Comparison of ENCODE assay signal across 21 cellular contexts in genomic region chr1:227010645-227011044, GRCh38.
DNase-seq lines count a peak whose midpoint lies in the region; ATAC-seq, FAIRE-seq and TF ChIP-seq lines count a peak whose summit lies in the region.
"Had no signal": no experiment of that assay in that cellular context is flagged by ENCODE, and none has a peak within 500 bp of the region (broad histone marks: within the 10 kb centered on the region; RNA-seq: fewer than 3 reads in every experiment).

No MANE protein-coding gene starts in this region.

- H3K4me1 Mint-ChIP-seq in natural killer cell, result no peaks in the 10 kb centered on the region

- no peak overlapping the region for H3K4me3 Mint-ChIP-seq in natural killer cell

- no peak overlapping the region for H3K9ac ChIP-seq in K562 (ENCODE audit: insufficient read depth in 1 of 2, low read depth in 2 of 2, low read length in 2 of 2)
- H3K9ac ChIP-seq: KMS-11 had no signal

- no peak overlapping the region for H3K27ac ChIP-seq in K562 (ENCODE audit: extremely low read depth, low read depth, low read length)
- no peak overlapping the region for H3K27ac ChIP-seq in pancreas
- H3K27ac ChIP-seq: KMS-11, PC-9, SJCRH30 had no signal

- TF ChIP-seq EP300 in K562 (IDR thresholded peaks at IDR 0.05; ENCODE audit: low read length), result no peak

- no peaks in the 10 kb centered on the region for H3K36me3 Mint-ChIP-seq in natural killer cell

- H3K4me3 ChIP-seq in K562, result no peak overlapping the region
- no peak overlapping the region for H3K4me3 ChIP-seq in pancreas
- H3K4me3 ChIP-seq: HAP-1, PC-9, SJCRH30 had no signal

- peaks cover 0 to 4% of the 10 kb centered on the region in 2 donors for H3K27me3 Mint-ChIP-seq in natural killer cell (ENCODE audit: low read depth in 2 of 2)

- no peaks in the 10 kb centered on the region for H3K9me3 ChIP-seq in K562 (replicated peaks; ENCODE audit: control insufficient read depth, insufficient read depth, low read depth, low read length)
- no peaks in the 10 kb centered on the region for H3K9me3 ChIP-seq in pancreas
- H3K9me3 ChIP-seq: HAP-1, SJCRH30 had no signal

- H3K4me2 ChIP-seq in K562 (ENCODE audit: insufficient read depth, low read length), result no peak overlapping the region
- H3K4me2 ChIP-seq: KMS-11, PC-9 had no signal

- TF ChIP-seq RAD21 in K562 (CRISPR knock-in tag; conservative IDR thresholded peaks at IDR 0.05 in 1 of 2, IDR thresholded peaks at IDR 0.05 in 1 of 2), result no peak

- no peak overlapping the region for H3K27ac Mint-ChIP-seq in natural killer cell

- no peaks in the 10 kb centered on the region for H3K9me1 ChIP-seq in K562 (ENCODE audit: control insufficient read depth, insufficient read depth, low read length)

- 98% methylated on average over 5 of the region's 5 CpGs for WGBS in K562 (ENCODE audit: insufficient coverage, low coverage, missing lambda C conversion rate)
- 69% methylated on average over 5 of the region's 5 CpGs for WGBS in pancreas, 2 donors

- TF ChIP-seq CTCF in K562 (IDR thresholded peaks at IDR 0.05 in 2 of 3, conservative IDR thresholded peaks at IDR 0.05 in 1 of 3; ENCODE audit: insufficient read depth in 2 of 3, low read depth in 1 of 3, low read length in 3 of 3) (no peak), pancreas (IDR thresholded peaks at IDR 0.05) (no peak), natural killer cell (IDR thresholded peaks at IDR 0.05) (no peak)

- no peak overlapping the region for H2AFZ ChIP-seq in K562 (ENCODE audit: low read depth, low read length)
- H2AFZ ChIP-seq: PC-9 had no signal

- peaks cover 37% of the 10 kb centered on the region; the same call in 2 of the 3 replicates for H3K36me3 ChIP-seq in K562 (ENCODE audit: control insufficient read depth, insufficient read depth, low read length)
- no peaks in the 10 kb centered on the region for H3K36me3 ChIP-seq in pancreas

- H3K27me3 ChIP-seq in K562 (ENCODE audit: control insufficient read depth in 2 of 2, insufficient read depth in 2 of 2, low read length in 2 of 2) (no peaks in the 10 kb centered on the region), pancreas (no peaks in the 10 kb centered on the region)
- H3K27me3 ChIP-seq: SJCRH30 had no signal

- no peaks in the 10 kb centered on the region for H3K79me2 ChIP-seq in K562 (ENCODE audit: control insufficient read depth, insufficient read depth, low read length)

- in situ Hi-C loops in K562 (cut with MboI), result no loop called here

- no peaks in the 10 kb centered on the region for H3K4me1 ChIP-seq in K562 (replicated peaks in 1 of 2; ENCODE audit: control insufficient read depth in 2 of 2, insufficient read depth in 2 of 2, low read length in 2 of 2)
- H3K4me1 ChIP-seq in pancreas, result peaks cover 5 to 25% (median 19%) of the 10 kb centered on the region in 3 donors
- H3K4me1 ChIP-seq: HAP-1, SJCRH30 had no signal

- no peaks in the 10 kb centered on the region for H4K20me1 ChIP-seq in K562 (replicated peaks; ENCODE audit: control insufficient read depth, insufficient read depth, low read length)

- intact Hi-C loops in K562 (cut with micrococcal nuclease) (no loop called here), pancreas (cut with DNase I) (no loop called here), natural killer cell (cut with micrococcal nuclease) (no loop called here)

- no TSS peak for BruUV-seq in K562 (replicated peaks; lab: Mats Ljungman, UMichigan)

- no peaks in the 10 kb centered on the region for H3K9me3 Mint-ChIP-seq in natural killer cell

- ATAC-seq in K562 (no peak), left lobe of liver (peak; percentile 65), pancreas (peak; percentile 82 to 98 (median 94)), natural killer cell (no peak)
- ATAC-seq: Right ventricle myocardium inferior had no signal

- no peak for TF ChIP-seq POLR2A in K562 (conservative IDR thresholded peaks at IDR 0.05)

- POLR2A ChIA-PET in K562 (lab: Yijun Ruan, JAX), result interaction anchor here (1.6 to 1.7 kb wide), 2 partner anchors 27 to 62 kb away, joined by 4 to 7 read pairs; no protein-coding TSS in a partner anchor

- no peak for FAIRE-seq in K562 (lab: Jason Lieb, UNC)
- FAIRE-seq in pancreas (lab: Jason Lieb, UNC), result no peak
- FAIRE-seq: GM12892 had no signal

- DNase-seq in K562 (ENCODE audit: extremely low read depth in 1 of 4, low spot score in 3 of 4) (no peak), left lobe of liver (ENCODE audit: low spot score) (no peak), pancreas (peak in 1 of 6 donors; percentile 31), DMS53 (lab: John Stamatoyannopoulos, UW) (no peak), natural killer cell (no peak), iPS-NIHi11 (ENCODE audit: low spot score) (no peak), cortex of kidney (lab: John Stamatoyannopoulos, UW) (no peak)
- DNase-seq: Calu3, DND-41, GOT3, IMR-90, MM.1S, NCI-H2029, NCI-H2227 treated with DMSO at 0.1 percent for 48 hours, NCI-H526 treated with DMSO at 0.1 percent for 48 hours, PC-9 had no signal

- CTCF ChIA-PET in K562 (lab: Yijun Ruan, JAX; ENCODE audit: low intra/inter-chr PET ratio), result no interaction called here

TF ChIP-seq in K562, 482 proteins besides CTCF, POLR2A, EP300 and RAD21:
- no peak for TF ChIP-seq EZH2 (IDR thresholded peaks at IDR 0.05; ENCODE audit: borderline replicate concordance, low read depth, low read length)
- TF ChIP-seq C11orf30 (IDR thresholded peaks at IDR 0.05; ENCODE audit: low read depth), result peak; percentile 33
- TF ChIP-seq TFE3 (CRISPR knock-in tag; IDR thresholded peaks at IDR 0.05), result peak; percentile 24
- TF ChIP-seq ZNF316 (IDR thresholded peaks at IDR 0.05), result peak; percentile 52
- TF ChIP-seq, protein P1, sequence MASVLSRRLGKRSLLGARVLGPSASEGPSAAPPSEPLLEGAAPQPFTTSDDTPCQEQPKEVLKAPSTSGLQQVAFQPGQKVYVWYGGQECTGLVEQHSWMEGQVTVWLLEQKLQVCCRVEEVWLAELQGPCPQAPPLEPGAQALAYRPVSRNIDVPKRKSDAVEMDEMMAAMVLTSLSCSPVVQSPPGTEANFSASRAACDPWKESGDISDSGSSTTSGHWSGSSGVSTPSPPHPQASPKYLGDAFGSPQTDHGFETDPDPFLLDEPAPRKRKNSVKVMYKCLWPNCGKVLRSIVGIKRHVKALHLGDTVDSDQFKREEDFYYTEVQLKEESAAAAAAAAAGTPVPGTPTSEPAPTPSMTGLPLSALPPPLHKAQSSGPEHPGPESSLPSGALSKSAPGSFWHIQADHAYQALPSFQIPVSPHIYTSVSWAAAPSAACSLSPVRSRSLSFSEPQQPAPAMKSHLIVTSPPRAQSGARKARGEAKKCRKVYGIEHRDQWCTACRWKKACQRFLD (CRISPR knock-in tag; IDR thresholded peaks at IDR 0.05), result no peak

Comparison
In these comparisons a context has a peak if more than half of its experiments do, and no peak if none do; other contexts are left out.
1. ATAC-seq: peak in left lobe of liver (single experiment) and pancreas (4 of 4); none in K562 (single experiment) and natural killer cell (0 of 3).